Comparison of ENCODE assay signal across 34 cellular contexts in the genomic region with DNA sequence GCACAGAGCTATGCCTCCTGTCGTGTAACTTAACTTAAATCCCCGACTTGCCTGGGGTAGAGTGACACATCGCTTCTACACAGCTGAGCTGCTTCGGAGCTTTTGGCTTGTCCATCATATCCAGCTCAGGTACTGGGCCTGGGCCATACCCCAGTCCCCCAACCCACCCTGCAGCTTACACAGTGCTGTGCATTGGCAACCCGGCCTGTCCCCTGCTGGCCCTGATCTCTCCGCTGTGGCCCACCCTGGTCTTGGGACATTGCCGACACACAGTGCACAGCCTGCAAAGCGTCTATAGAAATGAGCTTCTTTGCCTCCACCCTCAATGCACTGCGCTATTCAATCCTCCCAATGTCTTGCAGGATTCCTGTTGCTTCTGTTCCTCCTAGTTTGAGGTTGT.
"Had no signal": no experiment of that assay in that cellular context is flagged by ENCODE, and none has a peak within 500 bp of the region (broad histone marks: within the 10 kb centered on the region; RNA-seq: fewer than 3 reads in every experiment).

No MANE protein-coding gene starts in this region.

- H3K27ac ChIP-seq: ascending aorta, cardiac muscle cell, VCaP had no signal

- ATAC-seq: activated CD8-positive, alpha-beta T cell treated with anti-CD3 and anti-CD28 coated beads for 36 hours; activated naive CD8-positive, alpha-beta T cell treated with anti-CD3 and anti-CD28 coated beads, Interleukin-2, amount 50 U/mL, for 24 hours had no signal

- DNase-seq: activated B cell treated with CpG ODN at 0.5 μM for 24 hours; activated CD4-positive, alpha-beta memory T cell treated with anti-CD3 and anti-CD28 coated beads for 36 hours; activated CD4-positive, alpha-beta T cell treated with anti-CD3 and anti-CD28 coated beads for 4 hours; activated CD4-positive, alpha-beta T cell treated with anti-CD3 and anti-CD28 coated beads, Interleukin-2, amount 10 ng/mL, durations not matched to agents 24 days and 14 days; activated CD4-positive, alpha-beta T cell treated with anti-CD3 and anti-CD28 coated beads, Interleukin-2, amount 50 U/mL, for 1 hour; activated CD4-positive, alpha-beta T cell treated with anti-CD3 and anti-CD28 coated beads, Interleukin-2, amount 50 U/mL, for 4 hours; activated CD4-positive, CD25-positive, alpha-beta regulatory T cell treated with anti-CD3 and anti-CD28 coated beads, Interleukin-2, amount 50 U/mL, for 72 hours; activated CD8-positive, alpha-beta memory T cell treated with anti-CD3 and anti-CD28 coated beads, Interleukin-2, amount 50 U/mL, for 48 hours; activated CD8-positive, alpha-beta T cell treated with anti-CD3 and anti-CD28 coated beads for 36 hours; activated effector memory CD4-positive, alpha-beta T cell treated with Interleukin-2 at 50 U/mL for 16 hours; activated gamma-delta T cell; activated naive CD4-positive, alpha-beta T cell treated with anti-CD3 and anti-CD28 coated beads, Interleukin-2, amount 10 ng/mL, durations not matched to agents 7 days and 5 days; activated naive CD4-positive, alpha-beta T cell treated with Interleukin-2 at 50 U/mL for 16 hours; activated naive CD8-positive, alpha-beta T cell treated with anti-CD3 and anti-CD28 coated beads, Interleukin-2, amount 10 ng/mL, durations not matched to agents 7 days and 5 days; activated naive CD8-positive, alpha-beta T cell treated with anti-CD3 and anti-CD28 coated beads, Interleukin-2, amount 50 U/mL, for 24 hours; activated T-cell treated with anti-CD3 and anti-CD28 coated beads, Interleukin-2, amount 50 U/mL, for 24 hours; activated T-cell treated with anti-CD3 and anti-CD28 coated beads, Interleukin-2, amount 50 U/mL, for 48 hours; amygdala; anterior cingulate cortex; caudate nucleus; cerebellar nuclear complex; T-helper 1 cell; T-helper 2 cell; T-helper 9 cell had no signal

- H3K36me3 Mint-ChIP-seq: activated CD4-positive, alpha-beta memory T cell treated with anti-CD3 and anti-CD28 coated beads for 36 hours; activated naive CD4-positive, alpha-beta T cell treated with anti-CD3 and anti-CD28 coated beads, Interleukin-2, amount 10 ng/mL, durations not matched to agents 7 days and 5 days; activated naive CD8-positive, alpha-beta T cell; activated naive CD8-positive, alpha-beta T cell treated with anti-CD3 and anti-CD28 coated beads, Interleukin-2, amount 10 ng/mL, durations not matched to agents 7 days and 5 days; brain had no signal

- H3K9me3 Mint-ChIP-seq: activated B cell treated with CpG ODN at 0.5 μM for 24 hours; activated CD4-positive, alpha-beta memory T cell treated with anti-CD3 and anti-CD28 coated beads for 36 hours; activated CD4-positive, alpha-beta T cell treated with anti-CD3 and anti-CD28 coated beads, Interleukin-2, amount 10 ng/mL, durations not matched to agents 24 days and 14 days; activated CD8-positive, alpha-beta T cell treated with anti-CD3 and anti-CD28 coated beads for 36 hours; activated naive CD4-positive, alpha-beta T cell treated with anti-CD3 and anti-CD28 coated beads, Interleukin-2, amount 10 ng/mL, durations not matched to agents 7 days and 5 days; activated naive CD4-positive, alpha-beta T cell treated with anti-CD3 and anti-CD28 coated beads, Interleukin-2, amount 50 U/mL, for 24 hours; activated naive CD8-positive, alpha-beta T cell treated with anti-CD3 and anti-CD28 coated beads, Interleukin-2, amount 10 ng/mL, durations not matched to agents 7 days and 5 days; activated naive CD8-positive, alpha-beta T cell treated with anti-CD3 and anti-CD28 coated beads, Interleukin-2, amount 50 U/mL, for 24 hours; activated T-cell treated with anti-CD3 and anti-CD28 coated beads, Interleukin-2, amount 50 U/mL, for 24 hours; activated T-helper 2 cell treated with anti-CD3 and anti-CD28 coated beads, Interferon-gamma antibody, Interleukin-2, Interleukin-4, amounts not matched to agents 10 μg/mL and 5 μg/mL and 100 μg/mL, durations not matched to agents 14 hours and 24 hours and 36 hours; brain; T-helper 1 cell treated with Interleukin-12 subunit alpha and Interleukin-12 subunit beta and Interleukin-4 antibody, amounts not matched to agents 30 μg/mL and 1 μg/mL, for 36 hours; T-helper 2 cell treated with Interferon-gamma antibody and Interleukin-4, amounts not matched to agents 5 μg/mL and 100 μg/mL, for 36 hours had no signal

- H3K27ac Mint-ChIP-seq: activated B cell treated with CpG ODN at 0.5 μM for 24 hours; activated CD4-positive, alpha-beta memory T cell treated with anti-CD3 and anti-CD28 coated beads for 36 hours; activated CD4-positive, alpha-beta T cell treated with anti-CD3 and anti-CD28 coated beads, Interleukin-2, amount 10 ng/mL, durations not matched to agents 24 days and 14 days; activated CD8-positive, alpha-beta T cell treated with anti-CD3 and anti-CD28 coated beads for 36 hours; activated naive CD4-positive, alpha-beta T cell treated with anti-CD3 and anti-CD28 coated beads, Interleukin-2, amount 10 ng/mL, durations not matched to agents 7 days and 5 days; activated naive CD4-positive, alpha-beta T cell treated with anti-CD3 and anti-CD28 coated beads, Interleukin-2, amount 50 U/mL, for 24 hours; activated naive CD8-positive, alpha-beta T cell; activated naive CD8-positive, alpha-beta T cell treated with anti-CD3 and anti-CD28 coated beads, Interleukin-2, amount 10 ng/mL, durations not matched to agents 7 days and 5 days; activated naive CD8-positive, alpha-beta T cell treated with anti-CD3 and anti-CD28 coated beads, Interleukin-2, amount 50 U/mL, for 24 hours; activated T-cell treated with anti-CD3 and anti-CD28 coated beads, Interleukin-2, amount 50 U/mL, for 24 hours; activated T-helper 2 cell treated with anti-CD3 and anti-CD28 coated beads, Interferon-gamma antibody, Interleukin-2, Interleukin-4, amounts not matched to agents 10 μg/mL and 5 μg/mL and 100 μg/mL, durations not matched to agents 14 hours and 24 hours and 36 hours; brain; T-helper 1 cell treated with Interleukin-12 subunit alpha and Interleukin-12 subunit beta and Interleukin-4 antibody, amounts not matched to agents 30 μg/mL and 1 μg/mL, for 36 hours; T-helper 2 cell treated with Interferon-gamma antibody and Interleukin-4, amounts not matched to agents 5 μg/mL and 100 μg/mL, for 36 hours had no signal

- H3K9me3 ChIP-seq: ascending aorta had no signal

- H3K4me1 ChIP-seq: ascending aorta had no signal

- H3K4me3 ChIP-seq: ascending aorta, cardiac muscle cell had no signal

- H3K4me3 Mint-ChIP-seq: activated B cell treated with CpG ODN at 0.5 μM for 24 hours; activated CD4-positive, alpha-beta memory T cell treated with anti-CD3 and anti-CD28 coated beads for 36 hours; activated CD4-positive, alpha-beta T cell treated with anti-CD3 and anti-CD28 coated beads, Interleukin-2, amount 10 ng/mL, durations not matched to agents 24 days and 14 days; activated CD8-positive, alpha-beta T cell treated with anti-CD3 and anti-CD28 coated beads for 36 hours; activated naive CD4-positive, alpha-beta T cell treated with anti-CD3 and anti-CD28 coated beads, Interleukin-2, amount 10 ng/mL, durations not matched to agents 7 days and 5 days; activated naive CD4-positive, alpha-beta T cell treated with anti-CD3 and anti-CD28 coated beads, Interleukin-2, amount 50 U/mL, for 24 hours; activated naive CD8-positive, alpha-beta T cell; activated naive CD8-positive, alpha-beta T cell treated with anti-CD3 and anti-CD28 coated beads, Interleukin-2, amount 10 ng/mL, durations not matched to agents 7 days and 5 days; activated naive CD8-positive, alpha-beta T cell treated with anti-CD3 and anti-CD28 coated beads, Interleukin-2, amount 50 U/mL, for 24 hours; activated T-cell treated with anti-CD3 and anti-CD28 coated beads, Interleukin-2, amount 50 U/mL, for 24 hours; brain; central memory CD8-positive, alpha-beta T cell; T-helper 1 cell treated with Interleukin-12 subunit alpha and Interleukin-12 subunit beta and Interleukin-4 antibody, amounts not matched to agents 30 μg/mL and 1 μg/mL, for 36 hours; T-helper 2 cell treated with Interferon-gamma antibody and Interleukin-4, amounts not matched to agents 5 μg/mL and 100 μg/mL, for 36 hours had no signal

- H3K4me1 Mint-ChIP-seq: activated B cell treated with CpG ODN at 0.5 μM for 24 hours; activated CD4-positive, alpha-beta T cell treated with anti-CD3 and anti-CD28 coated beads, Interleukin-2, amount 10 ng/mL, durations not matched to agents 24 days and 14 days; activated naive CD4-positive, alpha-beta T cell treated with anti-CD3 and anti-CD28 coated beads, Interleukin-2, amount 10 ng/mL, durations not matched to agents 7 days and 5 days; activated naive CD4-positive, alpha-beta T cell treated with anti-CD3 and anti-CD28 coated beads, Interleukin-2, amount 50 U/mL, for 24 hours; activated naive CD8-positive, alpha-beta T cell treated with anti-CD3 and anti-CD28 coated beads, Interleukin-2, amount 10 ng/mL, durations not matched to agents 7 days and 5 days; activated naive CD8-positive, alpha-beta T cell treated with anti-CD3 and anti-CD28 coated beads, Interleukin-2, amount 50 U/mL, for 24 hours; central memory CD8-positive, alpha-beta T cell had no signal

- H3K27me3 Mint-ChIP-seq: activated CD4-positive, alpha-beta memory T cell treated with anti-CD3 and anti-CD28 coated beads for 36 hours; activated CD4-positive, alpha-beta T cell treated with anti-CD3 and anti-CD28 coated beads, Interleukin-2, amount 10 ng/mL, durations not matched to agents 24 days and 14 days; activated CD8-positive, alpha-beta T cell treated with anti-CD3 and anti-CD28 coated beads for 36 hours; activated naive CD4-positive, alpha-beta T cell treated with anti-CD3 and anti-CD28 coated beads, Interleukin-2, amount 10 ng/mL, durations not matched to agents 7 days and 5 days; activated naive CD8-positive, alpha-beta T cell; activated naive CD8-positive, alpha-beta T cell treated with anti-CD3 and anti-CD28 coated beads, Interleukin-2, amount 10 ng/mL, durations not matched to agents 7 days and 5 days; activated naive CD8-positive, alpha-beta T cell treated with anti-CD3 and anti-CD28 coated beads, Interleukin-2, amount 50 U/mL, for 24 hours; activated T-cell treated with anti-CD3 and anti-CD28 coated beads, Interleukin-2, amount 50 U/mL, for 24 hours had no signal

- H3K27me3 ChIP-seq: ascending aorta, cardiac muscle cell had no signal

- H3K36me3 ChIP-seq: ascending aorta, cardiac muscle cell had no signal
